In the genomic region with DNA sequence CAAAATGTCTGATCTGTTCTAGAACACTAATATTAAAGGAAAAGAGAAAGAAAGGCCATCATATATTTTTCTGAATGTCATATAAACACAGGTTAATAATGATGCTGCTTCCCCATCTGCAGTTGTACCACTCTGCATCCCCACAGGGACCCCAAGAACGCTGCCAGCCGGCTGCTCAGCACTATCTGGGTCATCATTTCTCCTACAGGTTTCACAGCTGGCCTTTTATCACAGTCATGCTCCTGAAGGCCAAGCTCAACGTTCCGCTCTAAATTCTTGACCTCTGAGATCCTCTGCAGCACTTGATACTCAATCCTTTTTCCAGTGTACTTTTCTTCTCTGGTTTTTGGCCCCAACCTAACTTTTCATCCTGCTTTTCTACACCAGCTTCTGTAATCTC, we compare ENCODE assay signal across 10 cellular contexts. TPM values are rescaled to one million over a fixed set of nuclear protein-coding genes. Genes with fewer than 3 reads are reported as not detected.
DNase-seq lines count a peak whose midpoint lies in the region; ATAC-seq and TF ChIP-seq lines count a peak whose summit lies in the region.
"Had no signal": no experiment of that assay in that cellular context is flagged by ENCODE, and none has a peak within 500 bp of the region (broad histone marks: within the 10 kb centered on the region; RNA-seq: fewer than 3 reads in every experiment).

No MANE protein-coding gene starts in this region.

- peak overlapping the region; percentile 27 for H3K9ac ChIP-seq in mesendoderm (ENCODE audit: low read length)

- no peak overlapping the region for H3K4ac ChIP-seq in mesendoderm (ENCODE audit: low read depth, low read length)

- H3K27ac Mint-ChIP-seq in activated naive CD4-positive, alpha-beta T cell treated with anti-CD3 and anti-CD28 coated beads, Interleukin-2, amount 50 U/mL, for 24 hours: peak overlapping the region; percentile 95
- H3K27ac Mint-ChIP-seq in activated naive CD8-positive, alpha-beta T cell treated with anti-CD3 and anti-CD28 coated beads, Interleukin-2, amount 50 U/mL, for 24 hours: peak overlapping the region; percentile 73

- H3K27me3 ChIP-seq in mesendoderm (ENCODE audit: insufficient read depth, low read length, poor library complexity) (no peaks in the 10 kb centered on the region), thyroid gland (no peaks in the 10 kb centered on the region)
- H3K27me3 ChIP-seq: SJCRH30 had no signal

- H3K36me3 ChIP-seq in mesendoderm (ENCODE audit: control insufficient read depth, insufficient read depth, low read length) (peaks cover 9% of the 10 kb centered on the region), thyroid gland (peaks cover 5 to 10% of the 10 kb centered on the region in 2 donors)

- no CpG with 5 or more reads among the region's 4 CpGs for WGBS in mesendoderm (ENCODE audit: extremely low coverage, insufficient coverage, low lambda C conversion rate)
- 82 to 83% methylated on average over 4 of the region's 4 CpGs for WGBS in thyroid gland, 2 donors

- peaks cover 15% of the 10 kb centered on the region for H3K79me1 ChIP-seq in mesendoderm (ENCODE audit: low read length)

- H3K4me1 Mint-ChIP-seq in activated naive CD4-positive, alpha-beta T cell treated with anti-CD3 and anti-CD28 coated beads, Interleukin-2, amount 50 U/mL, for 24 hours: peaks cover 40% of the 10 kb centered on the region
- H3K4me1 Mint-ChIP-seq in activated naive CD8-positive, alpha-beta T cell treated with anti-CD3 and anti-CD28 coated beads, Interleukin-2, amount 50 U/mL, for 24 hours: peaks cover 44% of the 10 kb centered on the region

- no peak overlapping the region for H4K8ac ChIP-seq in mesendoderm (ENCODE audit: low read depth, low read length)

- H2BK5ac ChIP-seq in mesendoderm (ENCODE audit: low read length): no peak overlapping the region

- intact Hi-C loops in thyroid gland (cut with DNase I): loop anchor here (5.0 kb wide), 1 partner anchor 117 kb away; no protein-coding TSS in a partner anchor

- H3K4me1 ChIP-seq in mesendoderm (ENCODE audit: control insufficient read depth, low read depth, low read length): peaks cover 7% of the 10 kb centered on the region
- peaks cover 6 to 7% of the 10 kb centered on the region in 2 donors for H3K4me1 ChIP-seq in thyroid gland
- H3K4me1 ChIP-seq: SJCRH30 had no signal

- no peaks in the 10 kb centered on the region for H3K27me3 Mint-ChIP-seq in activated naive CD4-positive, alpha-beta T cell treated with anti-CD3 and anti-CD28 coated beads, Interleukin-2, amount 50 U/mL, for 24 hours
- H3K27me3 Mint-ChIP-seq in activated naive CD8-positive, alpha-beta T cell treated with anti-CD3 and anti-CD28 coated beads, Interleukin-2, amount 50 U/mL, for 24 hours: no peaks in the 10 kb centered on the region

- peaks cover 39% of the 10 kb centered on the region for H3K79me2 ChIP-seq in mesendoderm (ENCODE audit: control insufficient read depth, insufficient read depth, low read length)

- no peak overlapping the region for H3K56ac ChIP-seq in mesendoderm (ENCODE audit: low read length)

- TF ChIP-seq POLR2A in thyroid gland (IDR thresholded peaks at IDR 0.05): no peak

- H3K4me3 ChIP-seq in mesendoderm (ENCODE audit: low read length) (no peak overlapping the region), thyroid gland (replicated peaks in 1 of 3) (no peak overlapping the region)
- H3K4me3 ChIP-seq: SJCRH30 had no signal

- ATAC-seq in activated naive CD8-positive, alpha-beta T cell treated with anti-CD3 and anti-CD28 coated beads, Interleukin-2, amount 50 U/mL, for 24 hours: no peak
- ATAC-seq in HG03469 (IDR thresholded peaks at IDR 0.05; ENCODE audit: unreplicated experiment) (no peak), HG03439 (IDR thresholded peaks at IDR 0.05; ENCODE audit: unreplicated experiment) (no peak)

- H4K5ac ChIP-seq in mesendoderm (ENCODE audit: low read length): no peak overlapping the region

- TF ChIP-seq CTCF in thyroid gland (IDR thresholded peaks at IDR 0.05): no peak

- H3K27ac ChIP-seq in mesendoderm (ENCODE audit: low read depth, low read length) (no peak overlapping the region), thyroid gland (peak overlapping the region in 2 of 3 donors; percentile 41 to 57)
- H3K27ac ChIP-seq: SJCRH30 had no signal

- H3K9me3 Mint-ChIP-seq in activated naive CD4-positive, alpha-beta T cell treated with anti-CD3 and anti-CD28 coated beads, Interleukin-2, amount 50 U/mL, for 24 hours: no peaks in the 10 kb centered on the region
- no peaks in the 10 kb centered on the region for H3K9me3 Mint-ChIP-seq in activated naive CD8-positive, alpha-beta T cell treated with anti-CD3 and anti-CD28 coated beads, Interleukin-2, amount 50 U/mL, for 24 hours

- no peak overlapping the region for H3K23ac ChIP-seq in mesendoderm (ENCODE audit: low read length)

- H2BK120ac ChIP-seq in mesendoderm (ENCODE audit: low read depth, low read length): no peak overlapping the region

- H3K4me3 Mint-ChIP-seq in activated naive CD4-positive, alpha-beta T cell treated with anti-CD3 and anti-CD28 coated beads, Interleukin-2, amount 50 U/mL, for 24 hours: peak overlapping the region; percentile 80
- H3K4me3 Mint-ChIP-seq in activated naive CD8-positive, alpha-beta T cell treated with anti-CD3 and anti-CD28 coated beads, Interleukin-2, amount 50 U/mL, for 24 hours: peak overlapping the region; percentile 66

- no peak overlapping the region for H3K4me2 ChIP-seq in mesendoderm (ENCODE audit: low read length)

- no peak overlapping the region for H3K18ac ChIP-seq in mesendoderm (ENCODE audit: low read length)

- peaks cover 4% of the 10 kb centered on the region for H3K36me3 Mint-ChIP-seq in activated naive CD4-positive, alpha-beta T cell treated with anti-CD3 and anti-CD28 coated beads, Interleukin-2, amount 50 U/mL, for 24 hours
- peaks cover 49% of the 10 kb centered on the region for H3K36me3 Mint-ChIP-seq in activated naive CD8-positive, alpha-beta T cell treated with anti-CD3 and anti-CD28 coated beads, Interleukin-2, amount 50 U/mL, for 24 hours (ENCODE audit: low read depth)

- no peaks in the 10 kb centered on the region for H3K9me3 ChIP-seq in thyroid gland
- H3K9me3 ChIP-seq: SJCRH30 had no signal

- no peak overlapping the region for H2AK5ac ChIP-seq in mesendoderm (ENCODE audit: low read length)

- no peak for DNase-seq in activated naive CD4-positive, alpha-beta T cell treated with Interleukin-2 at 50 U/mL for 16 hours
- no peak for DNase-seq in activated naive CD8-positive, alpha-beta T cell treated with anti-CD3 and anti-CD28 coated beads, Interleukin-2, amount 50 U/mL, for 24 hours
- DNase-seq in mesendoderm: no peak
- no peak for DNase-seq in thyroid gland
- no peak for DNase-seq in germinal center (ENCODE audit: low spot score)
- DNase-seq: NCI-H1092 treated with DMSO at 0.1 percent for 48 hours, SJCRH30 had no signal

- no peak overlapping the region for H2BK15ac ChIP-seq in mesendoderm (replicated peaks; ENCODE audit: low read depth)

RNA-seq across cellular contexts. Expression of a gene that starts 4.8 kb away (rescaled TPM):
- 131 TPM for polyA plus RNA-seq in mesendoderm (2013, experiment 1 of 2)
- 142 TPM for polyA plus RNA-seq in mesendoderm (2013, experiment 2 of 2)
- 10 to 100 TPM; 39.0 to 67.2 (median 41.5) TPM for total RNA-seq in thyroid gland

RNA-seq across cellular contexts. Expression of a gene that starts 12.0 kb away (rescaled TPM):
- polyA plus RNA-seq in mesendoderm (2013, experiment 1 of 2): 5.2 TPM
- 5.4 TPM for polyA plus RNA-seq in mesendoderm (2013, experiment 2 of 2)
- total RNA-seq in thyroid gland: 10 to 100 TPM; 15.2 to 26.3 (median 16.4) TPM

RNA-seq across cellular contexts. Expression of a gene that starts 18.5 kb away (rescaled TPM):
- not detected for polyA plus RNA-seq in mesendoderm (2013, experiment 1 of 2)
- not detected for polyA plus RNA-seq in mesendoderm (2013, experiment 2 of 2)
- not detected for total RNA-seq in thyroid gland
- total RNA-seq: SJCRH30 had no signal

RNA-seq across cellular contexts. Expression of a gene that starts 55.9 kb away (rescaled TPM):
- 66.3 TPM for polyA plus RNA-seq in mesendoderm (2013, experiment 1 of 2)
- 64.8 TPM for polyA plus RNA-seq in mesendoderm (2013, experiment 2 of 2)
- 10 to 100 TPM; 12.0 to 24.6 (median 19.8) TPM for total RNA-seq in thyroid gland
